ENCODE assay signal across 20 cellular contexts in the genomic region with DNA sequence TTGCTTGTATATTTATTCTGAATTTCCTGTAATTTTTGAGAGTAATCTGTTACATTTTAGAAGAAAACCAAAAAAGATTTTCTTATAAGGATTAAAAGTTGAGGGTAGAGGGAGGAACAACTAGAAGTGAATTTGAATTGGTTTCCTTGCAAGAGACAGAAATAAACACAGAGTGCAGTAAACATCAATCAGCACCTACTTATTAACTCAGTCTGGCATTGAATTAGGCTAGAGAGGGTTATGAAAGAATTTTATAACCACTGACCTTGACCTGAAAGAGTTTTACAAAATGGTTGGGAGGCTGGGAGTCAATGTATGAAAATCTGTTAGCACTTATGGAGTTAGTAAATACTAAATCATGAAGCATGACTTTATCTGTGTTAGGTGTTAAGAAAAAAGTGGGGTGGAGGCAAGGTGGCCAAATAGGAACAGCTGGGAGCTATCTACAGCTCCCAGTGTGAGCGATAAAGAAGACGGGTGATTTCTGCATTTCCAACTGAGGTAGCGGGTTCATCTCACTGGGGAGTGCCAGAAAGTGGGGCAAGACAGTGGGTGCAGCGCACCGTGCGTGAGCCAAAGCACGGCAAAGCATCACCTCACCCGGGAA.
"Had no signal": no experiment of that assay in that cellular context is flagged by ENCODE, and none has a peak within 500 bp of the region (broad histone marks: within the 10 kb centered on the region; RNA-seq: fewer than 3 reads in every experiment).

No MANE protein-coding gene starts in this region.

- ATAC-seq: effector memory CD8-positive, alpha-beta T cell; left colon; natural killer cell treated with Interleukin-12 subunit alpha and Interleukin-12 subunit beta and Interleukin-15 and Interleukin-18, amount 100 ng/mL, for 72 hours; stimulated activated naive B cell treated with anti-CD40 and anti-IgM and Interleukin-4, amounts not matched to agents 10 μg/mL and 1 μg/mL and 100 μg/mL, for 72 hours; stimulated activated naive CD8-positive, alpha-beta T cell treated with anti-CD3 and anti-CD28 coated beads, Interleukin-15, amount 100 ng/mL, for 72 hours; upper lobe of right lung had no signal

- H3K27me3 ChIP-seq: hepatocyte, neutrophil, suprapubic skin, transverse colon, upper lobe of right lung, uterus had no signal

- H3K36me3 ChIP-seq: neutrophil, suprapubic skin, transverse colon, upper lobe of right lung, uterus had no signal

- H3K4me1 ChIP-seq: parathyroid adenoma, suprapubic skin, transverse colon, upper lobe of right lung, uterus had no signal

- DNase-seq: cerebellar nuclear complex; cortex of kidney; effector memory CD8-positive, alpha-beta T cell; kidney; left colon; naive B cell; stimulated activated CD4-positive, alpha-beta T cell treated with anti-CD3 and anti-CD28 coated beads, Interleukin-15, amount 100 ng/mL, for 24 hours; stimulated activated CD4-positive, alpha-beta T cell treated with anti-CD3 and anti-CD28 coated beads, Interleukin-2, amount 100 ng/mL, for 48 hours; stimulated activated naive B cell treated with anti-CD40 and anti-IgM and Interleukin-4, amounts not matched to agents 10 μg/mL and 1 μg/mL and 100 μg/mL, for 72 hours; stimulated activated naive CD8-positive, alpha-beta T cell treated with anti-CD3 and anti-CD28 coated beads, Interleukin-15, amount 100 ng/mL, for 72 hours; transverse colon; upper lobe of right lung; uterus had no signal

- H3K9me3 ChIP-seq: neutrophil, suprapubic skin, transverse colon, upper lobe of right lung, uterus had no signal

- H3K27ac ChIP-seq: hepatocyte, neutrophil, parathyroid adenoma, skin epidermis, suprapubic skin, transverse colon, upper lobe of right lung, uterus had no signal

- H3K4me3 ChIP-seq: hepatocyte, lung, skin epidermis, suprapubic skin, transverse colon, upper lobe of right lung, uterus had no signal
